In the genomic region with DNA sequence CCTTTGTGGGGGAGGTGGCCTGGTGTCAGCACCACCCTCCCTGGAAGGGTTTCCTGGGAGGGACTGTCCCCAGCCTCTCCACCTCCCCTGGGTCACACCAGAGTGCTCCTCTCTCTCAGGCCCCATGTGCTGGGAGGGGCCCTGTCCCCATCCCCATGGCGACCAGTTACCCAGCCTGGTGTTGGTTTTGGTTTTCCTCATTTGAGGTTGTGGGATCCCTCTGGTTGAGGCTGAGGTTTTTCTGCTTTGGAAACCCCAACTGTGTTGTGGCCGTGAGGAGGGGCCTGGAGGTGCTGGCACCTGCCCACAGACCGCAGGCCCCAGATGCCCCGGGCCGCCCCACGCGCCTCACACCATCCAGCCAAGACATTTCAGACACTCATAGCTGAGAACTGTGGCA, we compare ENCODE assay signal across 1 cellular context.
TF ChIP-seq lines count a peak whose summit lies in the region.

No MANE protein-coding gene starts in this region.

TF ChIP-seq in GM23338, 12 proteins besides CTCF, POLR2A, EP300 and RAD21 (continued from another document):
- TF ChIP-seq, protein P1, sequence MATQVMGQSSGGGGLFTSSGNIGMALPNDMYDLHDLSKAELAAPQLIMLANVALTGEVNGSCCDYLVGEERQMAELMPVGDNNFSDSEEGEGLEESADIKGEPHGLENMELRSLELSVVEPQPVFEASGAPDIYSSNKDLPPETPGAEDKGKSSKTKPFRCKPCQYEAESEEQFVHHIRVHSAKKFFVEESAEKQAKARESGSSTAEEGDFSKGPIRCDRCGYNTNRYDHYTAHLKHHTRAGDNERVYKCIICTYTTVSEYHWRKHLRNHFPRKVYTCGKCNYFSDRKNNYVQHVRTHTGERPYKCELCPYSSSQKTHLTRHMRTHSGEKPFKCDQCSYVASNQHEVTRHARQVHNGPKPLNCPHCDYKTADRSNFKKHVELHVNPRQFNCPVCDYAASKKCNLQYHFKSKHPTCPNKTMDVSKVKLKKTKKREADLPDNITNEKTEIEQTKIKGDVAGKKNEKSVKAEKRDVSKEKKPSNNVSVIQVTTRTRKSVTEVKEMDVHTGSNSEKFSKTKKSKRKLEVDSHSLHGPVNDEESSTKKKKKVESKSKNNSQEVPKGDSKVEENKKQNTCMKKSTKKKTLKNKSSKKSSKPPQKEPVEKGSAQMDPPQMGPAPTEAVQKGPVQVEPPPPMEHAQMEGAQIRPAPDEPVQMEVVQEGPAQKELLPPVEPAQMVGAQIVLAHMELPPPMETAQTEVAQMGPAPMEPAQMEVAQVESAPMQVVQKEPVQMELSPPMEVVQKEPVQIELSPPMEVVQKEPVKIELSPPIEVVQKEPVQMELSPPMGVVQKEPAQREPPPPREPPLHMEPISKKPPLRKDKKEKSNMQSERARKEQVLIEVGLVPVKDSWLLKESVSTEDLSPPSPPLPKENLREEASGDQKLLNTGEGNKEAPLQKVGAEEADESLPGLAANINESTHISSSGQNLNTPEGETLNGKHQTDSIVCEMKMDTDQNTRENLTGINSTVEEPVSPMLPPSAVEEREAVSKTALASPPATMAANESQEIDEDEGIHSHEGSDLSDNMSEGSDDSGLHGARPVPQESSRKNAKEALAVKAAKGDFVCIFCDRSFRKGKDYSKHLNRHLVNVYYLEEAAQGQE (IDR thresholded peaks at IDR 0.05; ENCODE audit: unreplicated experiment): no peak
